19 cellular contexts compared by ENCODE assay signal in genomic region chr7:157872447-157872846, GRCh38.
DNase-seq lines count a peak whose midpoint lies in the region; ATAC-seq, FAIRE-seq and TF ChIP-seq lines count a peak whose summit lies in the region.
"Had no signal": no experiment of that assay in that cellular context is flagged by ENCODE, and none has a peak within 500 bp of the region (broad histone marks: within the 10 kb centered on the region; RNA-seq: fewer than 3 reads in every experiment).

No MANE protein-coding gene starts in this region.

- H2AFZ ChIP-seq in H1 (ENCODE audit: low read length): no peak overlapping the region
- peak overlapping the region; percentile 23 for H2AFZ ChIP-seq in neuronal stem cell (ENCODE audit: low read length)

- H3K4me1 ChIP-seq in CD8-positive, alpha-beta T cell (ENCODE audit: insufficient read depth, low read length): peaks cover 38% of the 10 kb centered on the region
- peaks cover 0 to 2% (median 0%) of the 10 kb centered on the region in 4 experiments; a peak in 2 of 7 replicates for H3K4me1 ChIP-seq in H1 (replicated peaks in 1 of 4; ENCODE audit: control insufficient read depth in 3 of 4, insufficient read depth in 4 of 4, low read length in 3 of 4)
- H3K4me1 ChIP-seq in neuronal stem cell (ENCODE audit: control insufficient read depth in 2 of 2, insufficient read depth in 1 of 2, low read depth in 1 of 2, low read length in 2 of 2): peaks cover 11 to 12% of the 10 kb centered on the region in 2 donors
- H3K4me1 ChIP-seq in upper lobe of right lung: no peaks in the 10 kb centered on the region
- peaks cover 0 to 9% (median 0%) of the 10 kb centered on the region in 4 donors for H3K4me1 ChIP-seq in tibial nerve

- no peaks in the 10 kb centered on the region for H3K27me3 ChIP-seq in CD8-positive, alpha-beta T cell (ENCODE audit: insufficient read depth, low read length)
- no peaks in the 10 kb centered on the region; a peak in 1 of 7 replicates for H3K27me3 ChIP-seq in H1 (replicated peaks in 1 of 4; ENCODE audit: control insufficient read depth in 3 of 4, extremely low read depth in 1 of 4, insufficient read depth in 3 of 4, low read length in 3 of 4)
- no peaks in the 10 kb centered on the region for H3K27me3 ChIP-seq in neuronal stem cell (ENCODE audit: control insufficient read depth in 3 of 3, insufficient read depth in 3 of 3, low read depth in 1 of 3, low read length in 3 of 3)
- peaks cover 13% of the 10 kb centered on the region for H3K27me3 ChIP-seq in upper lobe of right lung
- H3K27me3 ChIP-seq in tibial nerve: no peaks in the 10 kb centered on the region

- no peak for TF ChIP-seq RAD21 in H1 (IDR thresholded peaks at IDR 0.05 in 1 of 2, conservative IDR thresholded peaks at IDR 0.05 in 1 of 2; ENCODE audit: low read depth in 2 of 2, low read length in 2 of 2)

- no peak overlapping the region for H3K4me3 ChIP-seq in CD8-positive, alpha-beta T cell (ENCODE audit: low read depth, low read length)
- H3K4me3 ChIP-seq in H1 (ENCODE audit: extremely low read depth in 1 of 4, insufficient read depth in 2 of 4, low read depth in 3 of 4, low read length in 4 of 4): no peak overlapping the region
- no peak overlapping the region for H3K4me3 ChIP-seq in neuronal stem cell (ENCODE audit: low read length in 2 of 2)
- H3K4me3 ChIP-seq in upper lobe of right lung: no peak overlapping the region
- H3K4me3 ChIP-seq in tibial nerve: no peak overlapping the region

- no peak for TF ChIP-seq EP300 in H1 (IDR thresholded peaks at IDR 0.05; ENCODE audit: borderline replicate concordance in 1 of 2, low read depth in 2 of 2, low read length in 2 of 2)
- TF ChIP-seq EP300 in tibial nerve (IDR thresholded peaks at IDR 0.05): no peak

- H4K8ac ChIP-seq in H1 (ENCODE audit: extremely low read depth, insufficient read depth, low read length) (no peak overlapping the region), neuronal stem cell (ENCODE audit: low read depth, low read length) (no peak overlapping the region)

- H3K79me1 ChIP-seq in H1 (ENCODE audit: low read depth, low read length): peaks cover 4% of the 10 kb centered on the region
- peaks cover 3% of the 10 kb centered on the region for H3K79me1 ChIP-seq in neuronal stem cell (ENCODE audit: low read depth, low read length)

- H3K9me3 Mint-ChIP-seq in CD8-positive, alpha-beta T cell: no peaks in the 10 kb centered on the region
- H3K9me3 Mint-ChIP-seq: CD4-positive, CD25-positive, alpha-beta regulatory T cell had no signal

- H2BK20ac ChIP-seq in H1 (ENCODE audit: low read length): no peak overlapping the region

- H3K14ac ChIP-seq in H1 (ENCODE audit: insufficient read length): no peak overlapping the region
- peak overlapping the region; percentile 73 for H3K14ac ChIP-seq in neuronal stem cell (ENCODE audit: low read length)

- H4K5ac ChIP-seq in H1 (ENCODE audit: insufficient read length, low read depth, low read length): no peak overlapping the region

- H3K23me2 ChIP-seq in H1 (ENCODE audit: low read depth, low read length): 0 out of 2 replicates have a peak, but pooled peaks cover 2% of the 10 kb centered on the region

- no peaks in the 10 kb centered on the region for H3K79me2 ChIP-seq in H1 (ENCODE audit: control insufficient read depth in 1 of 2, insufficient read depth in 2 of 2, low read length in 2 of 2)

- H3K27me3 Mint-ChIP-seq in CD8-positive, alpha-beta T cell (ENCODE audit: low read depth): no peaks in the 10 kb centered on the region
- H3K27me3 Mint-ChIP-seq: CD4-positive, CD25-positive, alpha-beta regulatory T cell had no signal

- no peak overlapping the region for H2BK5ac ChIP-seq in H1 (ENCODE audit: low read depth, low read length)
- H2BK5ac ChIP-seq in neuronal stem cell (ENCODE audit: low read length): peak overlapping the region; percentile 29

- no peak overlapping the region for H3K56ac ChIP-seq in H1 (replicated peaks; ENCODE audit: insufficient read length, low read depth, low read length)

- FAIRE-seq in H1 (lab: Jason Lieb, UNC): no peak
- FAIRE-seq: G401.6, GM12892 had no signal

- H2BK15ac ChIP-seq in H1 (ENCODE audit: low read length) (no peak overlapping the region), neuronal stem cell (ENCODE audit: low read length) (peak overlapping the region; percentile 81)

- H3K27ac ChIP-seq in CD8-positive, alpha-beta T cell (ENCODE audit: low read depth, low read length): no peak overlapping the region
- H3K27ac ChIP-seq in H1 (ENCODE audit: low read depth, low read length): no peak overlapping the region
- H3K27ac ChIP-seq in neuronal stem cell (replicated peaks; ENCODE audit: low read length): no peak overlapping the region
- H3K27ac ChIP-seq in upper lobe of right lung: no peak overlapping the region
- H3K27ac ChIP-seq in tibial nerve: no peak overlapping the region
- H3K27ac ChIP-seq: C4-2B had no signal

- H3K36me3 Mint-ChIP-seq in CD8-positive, alpha-beta T cell: no peaks in the 10 kb centered on the region
- H3K36me3 Mint-ChIP-seq: CD4-positive, CD25-positive, alpha-beta regulatory T cell had no signal

- no peaks in the 10 kb centered on the region for H3K9me3 ChIP-seq in CD8-positive, alpha-beta T cell (ENCODE audit: low read length)
- peaks cover 15% of the 10 kb centered on the region in 2 experiments; a peak in 3 of 4 replicates for H3K9me3 ChIP-seq in H1 (ENCODE audit: insufficient read depth in 2 of 2, low read depth in 1 of 2, low read length in 1 of 2)
- peaks cover 9% of the 10 kb centered on the region in 2 donors for H3K9me3 ChIP-seq in neuronal stem cell (replicated peaks in 1 of 2; ENCODE audit: control insufficient read depth in 2 of 2, insufficient read depth in 1 of 2, low read depth in 1 of 2, low read length in 2 of 2)
- H3K9me3 ChIP-seq in upper lobe of right lung: no peaks in the 10 kb centered on the region
- H3K9me3 ChIP-seq in tibial nerve: peaks cover 0 to 22% (median 0%) of the 10 kb centered on the region in 4 donors

- peak overlapping the region; percentile 58 for H3K4ac ChIP-seq in H1 (replicated peaks; ENCODE audit: insufficient read length, low read depth, low read length)
- no peak overlapping the region for H3K4ac ChIP-seq in neuronal stem cell (ENCODE audit: low read length)

- H4K91ac ChIP-seq in H1 (replicated peaks; ENCODE audit: insufficient read length, low read length): no peak overlapping the region
- H4K91ac ChIP-seq in neuronal stem cell (ENCODE audit: low read depth, low read length, poor library complexity): peak overlapping the region; percentile 22

- CTCF ChIA-PET in CD8-positive, alpha-beta T cell (lab: Charles Lee): no interaction called here
- CTCF ChIA-PET in H1 (lab: Charles Lee; ENCODE audit: partially characterized antibody): interaction anchor here (0.7 kb wide), 1 partner anchor 379 kb away, joined by 4 read pairs; no protein-coding TSS in a partner anchor

- intact Hi-C loops in CD8-positive, alpha-beta T cell (cut with DNase I, micrococcal nuclease): loop anchor here in 1 of 2 experiments (10.0 kb wide), 1 partner anchor 248 kb away; no protein-coding TSS in a partner anchor
- intact Hi-C loops in upper lobe of right lung (cut with DNase I): no loop called here

- 91% methylated on average over 12 of the region's 12 CpGs; no CpG with 5 or more reads in 1 of the 2 experiments for WGBS in H1 (ENCODE audit: extremely low coverage in 1 of 2, insufficient coverage in 1 of 2, insufficient read length in 1 of 2, insufficient replicate concordance in 2 of 2, low coverage in 1 of 2, low lambda C conversion rate in 2 of 2, missing lambda C conversion rate in 1 of 2), 2 experiments
- no CpG with 5 or more reads among the region's 12 CpGs for WGBS in neuronal stem cell (ENCODE audit: extremely low coverage in 2 of 2, insufficient read length in 2 of 2, insufficient replicate concordance in 1 of 2), 2 donors
- 92% methylated on average over 12 of the region's 12 CpGs for WGBS in tibial nerve, 2 donors

- H3K4me2 ChIP-seq in H1 (ENCODE audit: insufficient read depth in 1 of 2, low read depth in 2 of 2, low read length in 2 of 2) (no peak overlapping the region), neuronal stem cell (ENCODE audit: insufficient read depth, low read length, poor library complexity, severe bottlenecking) (no peak overlapping the region)

- peaks cover 40% of the 10 kb centered on the region for H3K4me1 Mint-ChIP-seq in CD8-positive, alpha-beta T cell (ENCODE audit: low read depth)

- H2BK120ac ChIP-seq in H1 (replicated peaks; ENCODE audit: low read depth, low read length) (no peak overlapping the region), neuronal stem cell (ENCODE audit: low read depth, low read length) (peak overlapping the region; percentile 78)

- no peak overlapping the region for H2BK12ac ChIP-seq in H1 (ENCODE audit: low read depth, low read length)
- no peak overlapping the region for H2BK12ac ChIP-seq in neuronal stem cell (ENCODE audit: low read length)

- DNase-seq in CD8-positive, alpha-beta T cell: no peak
- no peak for DNase-seq in H1 (ENCODE audit: low read depth in 1 of 2, low spot score in 2 of 2)
- DNase-seq in neuronal stem cell (ENCODE audit: low spot score): no peak
- peak; percentile 36 for DNase-seq in upper lobe of right lung
- no peak for DNase-seq in tibial nerve (ENCODE audit: low spot score in 2 of 2)
- no peak for DNase-seq in activated naive CD4-positive, alpha-beta T cell treated with Interleukin-2 at 50 U/mL for 16 hours
- DNase-seq in NCI-H187 (lab: John Stamatoyannopoulos, UW): no peak
- DNase-seq: Calu3; CD4-positive, CD25-positive, alpha-beta regulatory T cell; COR-L47; DMS153; DND-41; GOT3; H7; HCEC 1CT had no signal

- no peak overlapping the region for H3K23ac ChIP-seq in H1 (ENCODE audit: insufficient read length)
- no peak overlapping the region for H3K23ac ChIP-seq in neuronal stem cell (ENCODE audit: low read depth, low read length, poor library complexity)

- H3K9ac ChIP-seq in H1 (replicated peaks in 1 of 4; ENCODE audit: extremely low read depth in 1 of 4, low read depth in 3 of 4, low read length in 3 of 4): no peak overlapping the region
- no peak overlapping the region for H3K9ac ChIP-seq in neuronal stem cell (ENCODE audit: low read depth, low read length, poor library complexity)

- H3K4me3 Mint-ChIP-seq in CD8-positive, alpha-beta T cell: no peak overlapping the region
- H3K4me3 Mint-ChIP-seq: CD4-positive, CD25-positive, alpha-beta regulatory T cell had no signal

- TF ChIP-seq POLR2A in H1 (IDR thresholded peaks at IDR 0.05; ENCODE audit: control extremely low read depth in 1 of 2, low read depth in 2 of 2, low read length in 2 of 2) (no peak), tibial nerve (IDR thresholded peaks at IDR 0.05) (no peak)

- H4K20me1 ChIP-seq in H1 (replicated peaks in 1 of 2; ENCODE audit: control insufficient read depth in 1 of 2, insufficient read depth in 2 of 2, low read length in 2 of 2): peaks cover 0 to 6% of the 10 kb centered on the region in 2 experiments

- POLR2A ChIA-PET in CD8-positive, alpha-beta T cell (lab: Charles Lee): no interaction called here
- POLR2A ChIA-PET in H1 (lab: Charles Lee; ENCODE audit: partially characterized antibody): no interaction called here

- no peak overlapping the region for H2AK5ac ChIP-seq in H1 (ENCODE audit: low read depth, low read length)
- H2AK5ac ChIP-seq in neuronal stem cell (ENCODE audit: low read depth, low read length): peak overlapping the region; percentile 94

- H3K18ac ChIP-seq in H1 (ENCODE audit: extremely low read depth, low read length): no peak overlapping the region
- H3K18ac ChIP-seq in neuronal stem cell (ENCODE audit: low read length): peak overlapping the region; percentile 20

- no peaks in the 10 kb centered on the region for H3K36me3 ChIP-seq in CD8-positive, alpha-beta T cell (ENCODE audit: insufficient read depth, low read length)
- H3K36me3 ChIP-seq in H1 (ENCODE audit: control insufficient read depth in 2 of 4, insufficient read depth in 4 of 4, low read length in 3 of 4): no peaks in the 10 kb centered on the region
- no peaks in the 10 kb centered on the region for H3K36me3 ChIP-seq in neuronal stem cell (replicated peaks in 1 of 2; ENCODE audit: control insufficient read depth in 2 of 2, insufficient read depth in 2 of 2, low read length in 2 of 2)
- no peaks in the 10 kb centered on the region for H3K36me3 ChIP-seq in upper lobe of right lung
- no peaks in the 10 kb centered on the region for H3K36me3 ChIP-seq in tibial nerve

- no peak for ATAC-seq in CD8-positive, alpha-beta T cell
- no peak for ATAC-seq in upper lobe of right lung
- no peak for ATAC-seq in HG02588 (IDR thresholded peaks at IDR 0.05; ENCODE audit: unreplicated experiment)

- H3K27ac Mint-ChIP-seq in CD8-positive, alpha-beta T cell: peak overlapping the region; percentile 45

- TF ChIP-seq CTCF in CD8-positive, alpha-beta T cell (IDR thresholded peaks at IDR 0.05): no peak
- TF ChIP-seq CTCF in H1 (IDR thresholded peaks at IDR 0.05; ENCODE audit: control extremely low read depth in 1 of 3, insufficient read depth in 1 of 3, low read depth in 1 of 3, low read length in 3 of 3) (no peak), upper lobe of right lung (IDR thresholded peaks at IDR 0.05) (no peak), tibial nerve (IDR thresholded peaks at IDR 0.05) (no peak)
